ENCODE assay signal across 10 cellular contexts in the genomic region with DNA sequence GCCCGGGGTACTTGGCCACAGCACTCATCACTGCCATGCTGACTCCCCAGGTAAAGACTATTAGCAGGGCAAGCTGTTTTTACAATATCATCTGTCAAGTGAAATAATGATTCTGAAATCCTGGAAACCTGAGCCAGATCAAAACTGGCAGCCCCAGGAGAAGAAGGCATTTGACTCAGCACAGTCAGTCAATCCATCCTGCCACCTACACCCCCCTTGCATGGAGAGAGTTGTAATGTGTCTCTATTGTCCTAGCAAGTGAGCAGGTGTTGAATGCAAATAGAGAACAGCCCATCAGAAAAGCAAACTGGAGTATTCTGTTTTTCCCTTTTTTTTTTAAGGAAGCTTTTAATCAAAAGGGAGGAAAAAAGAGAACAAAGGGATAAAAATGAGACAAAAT.
"Had no signal": no experiment of that assay in that cellular context is flagged by ENCODE, and none has a peak within 500 bp of the region (broad histone marks: within the 10 kb centered on the region; RNA-seq: fewer than 3 reads in every experiment).

No MANE protein-coding gene starts in this region.

- H2AFZ ChIP-seq: hepatocyte had no signal

- H3K4me3 Mint-ChIP-seq: activated CD4-positive, alpha-beta memory T cell treated with anti-CD3 and anti-CD28 coated beads for 36 hours had no signal

- H3K4me3 ChIP-seq: ascending aorta, dorsolateral prefrontal cortex, hepatocyte had no signal

- H3K27ac ChIP-seq: ascending aorta, dorsolateral prefrontal cortex, hepatocyte had no signal

- H3K27me3 Mint-ChIP-seq: activated CD4-positive, alpha-beta memory T cell treated with anti-CD3 and anti-CD28 coated beads for 36 hours had no signal

- H3K27ac Mint-ChIP-seq: activated CD4-positive, alpha-beta memory T cell treated with anti-CD3 and anti-CD28 coated beads for 36 hours had no signal

- DNase-seq: activated CD4-positive, alpha-beta memory T cell treated with anti-CD3 and anti-CD28 coated beads for 36 hours; activated gamma-delta T cell treated with Interleukin-2 at 50 U/mL for 16 hours; activated T-cell treated with anti-CD3 and anti-CD28 coated beads, Interleukin-2, amount 50 U/mL, for 48 hours; dorsolateral prefrontal cortex; kidney glomerular epithelial cell; stimulated activated naive CD4-positive, alpha-beta T cell treated with Interleukin-2 at 50 U/mL for 16 hours; trophoblast cell had no signal

- H3K4me1 ChIP-seq: ascending aorta had no signal

- H3K36me3 Mint-ChIP-seq: activated CD4-positive, alpha-beta memory T cell treated with anti-CD3 and anti-CD28 coated beads for 36 hours had no signal

- H3K27me3 ChIP-seq: ascending aorta, dorsolateral prefrontal cortex, hepatocyte had no signal

- H3K79me2 ChIP-seq: hepatocyte had no signal

- ATAC-seq: sciatic nerve had no signal

- H3K36me3 ChIP-seq: ascending aorta had no signal

- H3K4me2 ChIP-seq: hepatocyte had no signal
